In the genomic region with DNA sequence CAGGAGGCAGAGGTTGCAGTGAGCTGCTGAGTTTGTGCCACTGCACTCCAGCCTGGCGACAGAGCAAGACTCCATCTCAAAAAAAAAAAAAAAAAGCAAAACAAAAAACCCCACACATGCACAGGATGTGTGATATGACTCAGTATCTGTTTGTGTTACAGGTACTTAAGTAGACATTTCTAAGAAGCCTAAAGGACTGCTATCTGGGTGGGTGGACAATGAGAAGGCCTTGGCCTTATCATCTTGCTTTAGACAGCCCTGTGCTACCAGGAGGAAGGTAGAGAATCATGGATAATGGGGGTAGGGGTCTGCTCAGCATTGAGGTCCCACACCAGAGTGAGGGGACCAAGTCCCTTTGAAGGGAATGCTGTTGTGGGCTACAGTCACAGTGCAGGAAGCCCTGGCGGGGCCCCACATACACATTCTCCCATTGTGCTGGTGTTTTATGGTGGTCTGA, we compare ENCODE assay signal across 10 cellular contexts. TPM values are rescaled to one million over a fixed set of nuclear protein-coding genes. Genes with fewer than 3 reads are reported as not detected.
DNase-seq lines count a peak whose midpoint lies in the region; ATAC-seq, FAIRE-seq and TF ChIP-seq lines count a peak whose summit lies in the region.
"Had no signal": no experiment of that assay in that cellular context is flagged by ENCODE, and none has a peak within 500 bp of the region (broad histone marks: within the 10 kb centered on the region; RNA-seq: fewer than 3 reads in every experiment).

No MANE protein-coding gene starts in this region.

- H3K4me1 Mint-ChIP-seq in activated naive CD4-positive, alpha-beta T cell treated with anti-CD3 and anti-CD28 coated beads for 36 hours (ENCODE audit: low read depth), result peaks cover 91% of the 10 kb centered on the region
- H3K4me1 Mint-ChIP-seq in astrocyte (ENCODE audit: low read depth, unreplicated experiment) (no peaks in the 10 kb centered on the region), endothelial cell (ENCODE audit: unreplicated experiment) (peaks cover 10% of the 10 kb centered on the region)
- peaks cover 80% of the 10 kb centered on the region for H3K4me1 Mint-ChIP-seq in stimulated activated naive CD8-positive, alpha-beta T cell treated with anti-CD3 and anti-CD28 coated beads, Interleukin-15, Interleukin-2, amounts not matched to agents 100 ng/mL and 50 ng/mL, for 24 hours (ENCODE audit: low read depth)

- H3K9ac ChIP-seq in astrocyte (ENCODE audit: low read length), result no peak overlapping the region

- no peak overlapping the region for H3K4me3 ChIP-seq in astrocyte (ENCODE audit: insufficient read depth, low read depth, low read length)
- no peak overlapping the region for H3K4me3 ChIP-seq in HAP-1
- H3K4me3 ChIP-seq: thyroid gland had no signal

- no peak for FAIRE-seq in astrocyte (lab: Jason Lieb, UNC)

- no peaks in the 10 kb centered on the region for H3K27me3 ChIP-seq in astrocyte (ENCODE audit: insufficient read depth, low read length)
- H3K27me3 ChIP-seq in HAP-1 (ENCODE audit: low read depth), result no peaks in the 10 kb centered on the region
- H3K27me3 ChIP-seq: thyroid gland had no signal

- TF ChIP-seq CTCF in astrocyte (IDR thresholded peaks at IDR 0.05; ENCODE audit: insufficient read depth, low read depth, low read length) (no peak), endothelial cell (IDR thresholded peaks at IDR 0.05; ENCODE audit: unreplicated experiment) (no peak)

- intact Hi-C loops in activated naive CD4-positive, alpha-beta T cell treated with anti-CD3 and anti-CD28 coated beads for 36 hours (cut with micrococcal nuclease), result loop anchor here (1.0 to 10.0 kb wide), 6 partner anchors 26 to 675 kb away; a partner anchor contains a TSS

- ATAC-seq in HG02981 (IDR thresholded peaks at IDR 0.05; ENCODE audit: unreplicated experiment), result peak; percentile 61
- no peak for ATAC-seq in HG03135 (IDR thresholded peaks at IDR 0.05; ENCODE audit: unreplicated experiment)

- no peaks in the 10 kb centered on the region for H3K9me3 Mint-ChIP-seq in activated naive CD4-positive, alpha-beta T cell treated with anti-CD3 and anti-CD28 coated beads for 36 hours
- H3K9me3 Mint-ChIP-seq in astrocyte (ENCODE audit: unreplicated experiment), result no peaks in the 10 kb centered on the region
- H3K9me3 Mint-ChIP-seq in stimulated activated naive CD8-positive, alpha-beta T cell treated with anti-CD3 and anti-CD28 coated beads, Interleukin-15, Interleukin-2, amounts not matched to agents 100 ng/mL and 50 ng/mL, for 24 hours, result no peaks in the 10 kb centered on the region
- no peaks in the 10 kb centered on the region for H3K9me3 Mint-ChIP-seq in endothelial cell (ENCODE audit: unreplicated experiment)

- peaks cover 14% of the 10 kb centered on the region for H4K20me1 ChIP-seq in astrocyte (ENCODE audit: insufficient read depth, low read length)

- CTCF ChIA-PET in activated naive CD4-positive, alpha-beta T cell treated with anti-CD3 and anti-CD28 coated beads for 36 hours (lab: Charles Lee), result interaction anchor here (0.6 to 1.4 kb wide), 4 partner anchors 19 to 164 kb away, joined by 3 to 4 read pairs (median 3); no protein-coding TSS in a partner anchor

- H3K79me2 ChIP-seq in astrocyte (ENCODE audit: insufficient read depth, low read length), result no peaks in the 10 kb centered on the region

- no peaks in the 10 kb centered on the region for H3K27me3 Mint-ChIP-seq in activated naive CD4-positive, alpha-beta T cell treated with anti-CD3 and anti-CD28 coated beads for 36 hours (ENCODE audit: low read depth)
- H3K27me3 Mint-ChIP-seq in astrocyte (ENCODE audit: low read depth, unreplicated experiment) (no peaks in the 10 kb centered on the region), endothelial cell (ENCODE audit: unreplicated experiment) (peaks cover 11% of the 10 kb centered on the region)
- no peaks in the 10 kb centered on the region for H3K27me3 Mint-ChIP-seq in stimulated activated naive CD8-positive, alpha-beta T cell treated with anti-CD3 and anti-CD28 coated beads, Interleukin-15, Interleukin-2, amounts not matched to agents 100 ng/mL and 50 ng/mL, for 24 hours

- in situ Hi-C loops in HAP-1 (cut with MboI; ENCODE audit: low sequenced_read_pairs), result loop anchor here (10.0 kb wide), 1 partner anchor 65 kb away; no protein-coding TSS in a partner anchor

- no peaks in the 10 kb centered on the region for H3K4me1 ChIP-seq in astrocyte (ENCODE audit: insufficient read depth, low read length)
- no peaks in the 10 kb centered on the region for H3K4me1 ChIP-seq in HAP-1

- peaks cover 47% of the 10 kb centered on the region for H3K36me3 Mint-ChIP-seq in activated naive CD4-positive, alpha-beta T cell treated with anti-CD3 and anti-CD28 coated beads for 36 hours (ENCODE audit: low read depth)
- H3K36me3 Mint-ChIP-seq in astrocyte (ENCODE audit: low read depth, unreplicated experiment), result peaks cover 30% of the 10 kb centered on the region
- H3K36me3 Mint-ChIP-seq in stimulated activated naive CD8-positive, alpha-beta T cell treated with anti-CD3 and anti-CD28 coated beads, Interleukin-15, Interleukin-2, amounts not matched to agents 100 ng/mL and 50 ng/mL, for 24 hours (ENCODE audit: low read depth), result peaks cover 47% of the 10 kb centered on the region
- H3K36me3 Mint-ChIP-seq in endothelial cell (ENCODE audit: low read depth, unreplicated experiment), result peaks cover 50% of the 10 kb centered on the region

- DNase-seq in activated naive CD4-positive, alpha-beta T cell treated with anti-CD3 and anti-CD28 coated beads for 36 hours, result peak; percentile 35
- DNase-seq in activated naive CD4-positive, alpha-beta T cell treated with Interleukin-2 at 50 U/mL for 16 hours, result no peak
- no peak for DNase-seq in astrocyte (ENCODE audit: low read depth)
- no peak for DNase-seq in HAP-1 (ENCODE audit: low spot score in 2 of 2)
- no peak for DNase-seq in endothelial cell (ENCODE audit: low spot score)
- DNase-seq: NCI-H1436 treated with DMSO at 0.1 percent for 48 hours, thyroid gland had no signal

- H3K27ac Mint-ChIP-seq in activated naive CD4-positive, alpha-beta T cell treated with anti-CD3 and anti-CD28 coated beads for 36 hours, result peak overlapping the region; percentile 88
- H3K27ac Mint-ChIP-seq in astrocyte (ENCODE audit: unreplicated experiment), result peak overlapping the region; percentile 34
- H3K27ac Mint-ChIP-seq in stimulated activated naive CD8-positive, alpha-beta T cell treated with anti-CD3 and anti-CD28 coated beads, Interleukin-15, Interleukin-2, amounts not matched to agents 100 ng/mL and 50 ng/mL, for 24 hours, result peak overlapping the region; percentile 81
- H3K27ac Mint-ChIP-seq in endothelial cell (ENCODE audit: unreplicated experiment), result no peak overlapping the region

- H3K36me3 ChIP-seq in astrocyte (ENCODE audit: insufficient read depth, low read length) (peaks cover 72% of the 10 kb centered on the region), HAP-1 (replicated peaks) (peaks cover 65% of the 10 kb centered on the region)

- no peak overlapping the region for H3K4me2 ChIP-seq in astrocyte (ENCODE audit: low read length)

- peak overlapping the region; percentile 22 for H3K4me3 Mint-ChIP-seq in activated naive CD4-positive, alpha-beta T cell treated with anti-CD3 and anti-CD28 coated beads for 36 hours
- H3K4me3 Mint-ChIP-seq in astrocyte (ENCODE audit: unreplicated experiment) (no peak overlapping the region), endothelial cell (ENCODE audit: unreplicated experiment) (no peak overlapping the region)
- peak overlapping the region; percentile 56 for H3K4me3 Mint-ChIP-seq in stimulated activated naive CD8-positive, alpha-beta T cell treated with anti-CD3 and anti-CD28 coated beads, Interleukin-15, Interleukin-2, amounts not matched to agents 100 ng/mL and 50 ng/mL, for 24 hours

- no peak overlapping the region for H3K27ac ChIP-seq in astrocyte (ENCODE audit: low read depth, low read length)
- H3K27ac ChIP-seq: thyroid gland had no signal

- no peaks in the 10 kb centered on the region for H3K9me3 ChIP-seq in astrocyte (ENCODE audit: insufficient read depth, low read depth, low read length)
- H3K9me3 ChIP-seq in HAP-1, result no peaks in the 10 kb centered on the region
- H3K9me3 ChIP-seq: thyroid gland had no signal

- no peak overlapping the region for H2AFZ ChIP-seq in astrocyte (ENCODE audit: low read depth, low read length)

RNA-seq across cellular contexts. Expression of a gene that starts 26.7 kb away (rescaled TPM):
- total RNA-seq in activated naive CD4-positive, alpha-beta T cell treated with anti-CD3 and anti-CD28 coated beads for 36 hours, result 1 to 10 TPM; 5.3 to 5.4 TPM
- total RNA-seq in astrocyte, result 0.31 and 0.64 TPM in 2 replicates
- total RNA-seq in endothelial cell (ENCODE audit: unreplicated experiment), result 0.21 TPM

RNA-seq across cellular contexts. Expression of a gene that starts 57.6 kb away (rescaled TPM):
- 10 to 100 TPM; 17.5 to 18.4 TPM for total RNA-seq in activated naive CD4-positive, alpha-beta T cell treated with anti-CD3 and anti-CD28 coated beads for 36 hours
- 34.2 and 40.0 TPM in 2 replicates for total RNA-seq in astrocyte
- 50.4 TPM for total RNA-seq in endothelial cell (ENCODE audit: unreplicated experiment)

Comparison
In these comparisons a context has a peak if more than half of its experiments do, and no peak if none do; other contexts are left out.
1. H3K4me3 Mint-ChIP-seq: peak in activated naive CD4-positive, alpha-beta T cell treated with anti-CD3 and anti-CD28 coated beads for 36 hours (single experiment) and stimulated activated naive CD8-positive, alpha-beta T cell treated with anti-CD3 and anti-CD28 coated beads, Interleukin-15, Interleukin-2, amounts not matched to agents 100 ng/mL and 50 ng/mL, for 24 hours (single experiment); none in astrocyte (single experiment) and endothelial cell (single experiment).